ENCODE assay signal across 24 cellular contexts in the genomic region with DNA sequence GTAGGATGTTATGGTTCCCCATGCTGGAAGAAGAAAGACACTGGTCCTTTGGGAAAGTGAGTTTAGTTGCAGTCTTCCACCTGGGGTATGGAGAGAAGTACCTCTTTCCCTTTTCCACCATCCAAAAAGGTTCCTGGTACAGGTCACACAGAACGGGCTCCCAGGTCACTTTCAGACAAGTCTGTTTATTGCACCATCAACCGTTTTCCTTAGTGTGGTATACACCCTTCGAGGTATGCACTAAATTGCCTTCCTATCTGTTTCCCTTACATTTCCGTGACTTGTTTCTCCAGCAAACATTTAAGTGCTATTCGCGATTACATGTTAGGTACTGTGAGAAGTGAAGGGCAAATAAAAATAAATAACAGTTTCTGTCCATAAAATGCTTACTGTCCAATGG.
"Had no signal": no experiment of that assay in that cellular context is flagged by ENCODE, and none has a peak within 500 bp of the region (broad histone marks: within the 10 kb centered on the region; RNA-seq: fewer than 3 reads in every experiment).

No MANE protein-coding gene starts in this region.

- H3K36me3 Mint-ChIP-seq: immature natural killer cell, mesothelial cell of epicardium had no signal

- H3K27me3 Mint-ChIP-seq: dendritic cell treated with granulocyte-macrophage colony-stimulating factor and Interleukin-4, amounts not matched to agents 40 ng/mL and 50 ng/mL, for 4 days had no signal

- H3K79me2 ChIP-seq: hepatocyte had no signal

- H3K27ac ChIP-seq: colonic mucosa, epithelial cell of prostate, esophagus squamous epithelium, foreskin keratinocyte, gastroesophageal sphincter, heart left ventricle, hepatocyte, left lung, lower lobe of right lung had no signal

- H3K4me1 Mint-ChIP-seq: endodermal cell, immature natural killer cell, mesothelial cell of epicardium had no signal

- H3K9me3 Mint-ChIP-seq: dendritic cell treated with granulocyte-macrophage colony-stimulating factor and Interleukin-4, amounts not matched to agents 40 ng/mL and 50 ng/mL, for 4 days; effector memory CD8-positive, alpha-beta T cell; endodermal cell had no signal

- H3K4me2 ChIP-seq: hepatocyte had no signal

- H3K4me1 ChIP-seq: colonic mucosa, esophagus squamous epithelium, foreskin keratinocyte, gastroesophageal sphincter, heart left ventricle, left lung, lower lobe of right lung had no signal

- H2AFZ ChIP-seq: hepatocyte had no signal

- H3K4me3 Mint-ChIP-seq: dendritic cell treated with granulocyte-macrophage colony-stimulating factor and Interleukin-4, amounts not matched to agents 40 ng/mL and 50 ng/mL, for 4 days; effector memory CD8-positive, alpha-beta T cell; endodermal cell; immature natural killer cell; mesothelial cell of epicardium had no signal

- ATAC-seq: effector memory CD8-positive, alpha-beta T cell; esophagus mucosa; foreskin keratinocyte; gastroesophageal sphincter; heart left ventricle; left lung; left ventricle myocardium superior had no signal

- DNase-seq: colonic mucosa; cortex of kidney; effector CD8-positive, alpha-beta T cell; effector memory CD8-positive, alpha-beta T cell; endodermal cell; erythroblast; esophagus squamous epithelium; foreskin keratinocyte; heart left ventricle; hypothalamus; immature natural killer cell; islet precursor cell; kidney; kidney glomerular epithelial cell; left lung; left ventricle myocardium superior; lower lobe of right lung; mesenchymal stem cell had no signal

- H3K36me3 ChIP-seq: colonic mucosa, esophagus squamous epithelium, gastroesophageal sphincter, heart left ventricle, left lung, lower lobe of right lung had no signal

- H3K4me3 ChIP-seq: colonic mucosa, esophagus squamous epithelium, gastroesophageal sphincter, heart left ventricle, hepatocyte, left lung, lower lobe of right lung had no signal

- H3K9me3 ChIP-seq: colonic mucosa, esophagus squamous epithelium, gastroesophageal sphincter, heart left ventricle, left lung, lower lobe of right lung had no signal

- H3K27ac Mint-ChIP-seq: dendritic cell treated with granulocyte-macrophage colony-stimulating factor and Interleukin-4, amounts not matched to agents 40 ng/mL and 50 ng/mL, for 4 days; effector memory CD8-positive, alpha-beta T cell; endodermal cell; immature natural killer cell; mesothelial cell of epicardium had no signal

- H3K27me3 ChIP-seq: colonic mucosa, esophagus squamous epithelium, foreskin keratinocyte, gastroesophageal sphincter, heart left ventricle, hepatocyte, left lung had no signal
